ENCODE assay signal across 27 cellular contexts in genomic region chr5:2534970-2535369, GRCh38.
DNase-seq lines count a peak whose midpoint lies in the region; ATAC-seq, FAIRE-seq and TF ChIP-seq lines count a peak whose summit lies in the region.
"Had no signal": no experiment of that assay in that cellular context is flagged by ENCODE, and none has a peak within 500 bp of the region (broad histone marks: within the 10 kb centered on the region; RNA-seq: fewer than 3 reads in every experiment).

No MANE protein-coding gene starts in this region.

- peak overlapping the region; percentile 29; the same call in 1 of the 2 replicates for H3K4me3 ChIP-seq in BLaER1
- peak overlapping the region in 3 of 10 experiments; percentile 22 to 64 (median 61); a peak in 5 of 20 replicates for H3K4me3 ChIP-seq in BLaER1 treated with 17β-estradiol and CSF1 and Interleukin-3, amounts not matched to agents 10 nM and 100 nM
- H3K4me3 ChIP-seq in coronary artery = no peak overlapping the region
- no peak overlapping the region for H3K4me3 ChIP-seq in pancreas
- H3K4me3 ChIP-seq: GM12878 had no signal

- H3K27ac ChIP-seq in BLaER1 (peak overlapping the region; percentile 93), coronary artery (no peak overlapping the region), pancreas (no peak overlapping the region)
- peak overlapping the region in 8 of 11 experiments; percentile 79 to 93 (median 90); a peak in 15 of 22 replicates for H3K27ac ChIP-seq in BLaER1 treated with 17β-estradiol and CSF1 and Interleukin-3, amounts not matched to agents 10 nM and 100 nM

- peak overlapping the region; percentile 93 for H3K4me2 ChIP-seq in BLaER1
- H3K4me2 ChIP-seq in BLaER1 treated with 17β-estradiol and CSF1 and Interleukin-3, amounts not matched to agents 10 nM and 100 nM = peak overlapping the region; percentile 12 to 99 (median 93); a peak in 19 of 22 replicates

- ATAC-seq in left lobe of liver (no peak), pancreas (no peak), HG03571 (IDR thresholded peaks at IDR 0.05; ENCODE audit: unreplicated experiment) (no peak)
- ATAC-seq: GM12878 had no signal

- TF ChIP-seq CTCF in coronary artery (IDR thresholded peaks at IDR 0.05) (no peak), pancreas (IDR thresholded peaks at IDR 0.05) (no peak)

- no peaks in the 10 kb centered on the region for H4K20me1 ChIP-seq in BLaER1
- H4K20me1 ChIP-seq in BLaER1 treated with 17β-estradiol and CSF1 and Interleukin-3, amounts not matched to agents 10 nM and 100 nM = no peaks in the 10 kb centered on the region

- no peak for FAIRE-seq in pancreas (lab: Jason Lieb, UNC)
- FAIRE-seq: A204.1, GM12878, GM12892, GM19239 had no signal

- 70 to 73% methylated on average over 3 of the region's 3 CpGs for WGBS in pancreas, 2 donors

- H3K9me3 ChIP-seq in BLaER1 = peaks cover 17% of the 10 kb centered on the region
- H3K9me3 ChIP-seq in BLaER1 treated with 17β-estradiol and CSF1 and Interleukin-3, amounts not matched to agents 10 nM and 100 nM (replicated peaks in 1 of 11) = peaks cover 12 to 17% (median 14%) of the 10 kb centered on the region in 11 experiments
- H3K9me3 ChIP-seq in pancreas = no peaks in the 10 kb centered on the region
- H3K9me3 ChIP-seq: BE2C had no signal

- H3K27me3 ChIP-seq in BLaER1 = no peaks in the 10 kb centered on the region
- peaks cover 0 to 6% (median 0%) of the 10 kb centered on the region in 11 experiments; a peak in 2 of 22 replicates for H3K27me3 ChIP-seq in BLaER1 treated with 17β-estradiol and CSF1 and Interleukin-3, amounts not matched to agents 10 nM and 100 nM
- peaks cover 0 to 5% (median 0%) of the 10 kb centered on the region in 4 donors for H3K27me3 ChIP-seq in pancreas
- H3K27me3 ChIP-seq: BE2C had no signal

- H3K4me1 ChIP-seq in BLaER1 = peaks cover 87% of the 10 kb centered on the region
- H3K4me1 ChIP-seq in BLaER1 treated with 17β-estradiol and CSF1 and Interleukin-3, amounts not matched to agents 10 nM and 100 nM = peaks cover 43 to 97% (median 90%) of the 10 kb centered on the region in 10 experiments
- no peaks in the 10 kb centered on the region for H3K4me1 ChIP-seq in pancreas
- H3K4me1 ChIP-seq: BE2C had no signal

- DNase-seq in coronary artery (ENCODE audit: low spot score) (peak; percentile 24), left lobe of liver (ENCODE audit: low spot score) (peak; percentile 7), NCI-H1092 (lab: John Stamatoyannopoulos, UW) (no peak), NCI-H748 (lab: John Stamatoyannopoulos, UW; ENCODE audit: unreplicated experiment) (no peak), pancreas (no peak)
- DNase-seq: 8988T; ACHN; BE2C; C1 segment of cervical spinal cord; CD4-positive, alpha-beta memory T cell; CD4-positive, CD25-positive, alpha-beta regulatory T cell; CD8-positive, alpha-beta memory T cell; COR-L47; DMS 273 treated with DMSO at 0.1 percent for 48 hours; DMS153; DMS53; DMS79; DND-41; EL; GDM1 had no signal

- H3K36me3 ChIP-seq in BLaER1 (no peaks in the 10 kb centered on the region), pancreas (no peaks in the 10 kb centered on the region)
- H3K36me3 ChIP-seq in BLaER1 treated with 17β-estradiol and CSF1 and Interleukin-3, amounts not matched to agents 10 nM and 100 nM = no peaks in the 10 kb centered on the region
- H3K36me3 ChIP-seq: BE2C had no signal

- peak overlapping the region; percentile 30; the same call in 1 of the 2 replicates for H3K9ac ChIP-seq in BLaER1
- H3K9ac ChIP-seq in BLaER1 treated with 17β-estradiol and CSF1 and Interleukin-3, amounts not matched to agents 10 nM and 100 nM = peak overlapping the region in 6 of 11 experiments; percentile 76 to 89 (median 87); a peak in 10 of 22 replicates

- intact Hi-C loops in pancreas (cut with DNase I) = no loop called here

Comparison
In these comparisons a context has a peak if more than half of its experiments do, and no peak if none do; other contexts are left out.
1. H3K27ac ChIP-seq: peak in BLaER1 (single experiment) and BLaER1 treated with 17β-estradiol and CSF1 and Interleukin-3, amounts not matched to agents 10 nM and 100 nM (8 of 11); none in coronary artery (0 of 2) and pancreas (0 of 4).
2. DNase-seq: peak in coronary artery (single experiment) and left lobe of liver (single experiment); none in NCI-H1092 (single experiment), NCI-H748 (single experiment) and pancreas (0 of 6).